In the genomic region with DNA sequence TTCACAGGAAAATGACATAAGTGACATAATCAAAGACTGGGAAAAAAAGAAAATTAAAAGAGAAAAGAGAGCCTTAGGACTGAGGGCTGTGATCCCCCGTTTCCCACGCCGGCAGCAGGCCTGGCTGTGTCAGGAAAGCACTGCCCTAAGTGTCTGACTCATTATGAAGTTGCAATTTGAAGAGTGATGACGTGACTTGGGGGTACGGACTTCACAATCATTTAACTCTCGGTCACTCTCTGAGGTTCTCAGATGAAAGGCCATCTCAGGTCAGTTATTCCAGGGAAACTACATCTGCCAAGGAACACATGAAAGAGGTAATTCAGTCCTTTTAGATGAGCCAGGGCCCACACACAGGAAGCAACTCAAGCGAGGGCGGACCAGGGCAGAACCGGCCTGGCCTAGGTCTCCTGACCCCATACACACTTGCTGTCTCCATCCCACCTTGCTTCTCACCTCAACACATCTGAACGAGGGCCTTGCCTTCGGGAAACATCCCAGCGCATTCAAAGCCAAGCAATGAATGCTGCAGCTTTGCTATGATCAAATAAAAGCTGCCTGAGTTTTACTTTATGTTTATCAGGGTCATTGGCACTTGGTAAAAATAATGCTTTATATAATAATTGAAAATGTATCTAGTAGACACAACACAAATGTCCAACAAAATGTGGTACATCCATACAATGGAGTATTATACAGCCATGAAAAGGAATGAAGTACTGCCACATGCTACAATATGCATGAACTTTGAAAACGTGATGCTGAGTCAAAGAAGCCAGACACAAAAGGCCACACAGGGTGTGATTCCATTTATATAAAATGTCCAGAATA, we compare ENCODE assay signal across 8 cellular contexts. TPM values are rescaled to one million over a fixed set of nuclear protein-coding genes. Genes with fewer than 3 reads are reported as not detected.
DNase-seq lines count a peak whose midpoint lies in the region; ATAC-seq and TF ChIP-seq lines count a peak whose summit lies in the region.

No MANE protein-coding gene starts in this region.

- H3K27me3 ChIP-seq in left ventricle myocardium inferior (ENCODE audit: low read depth) = no peaks in the 10 kb centered on the region

- H3K4me1 Mint-ChIP-seq in activated CD4-positive, alpha-beta T cell treated with anti-CD3 and anti-CD28 coated beads, Interleukin-2, amount 10 ng/mL, durations not matched to agents 7 days and 5 days = peaks cover 50% of the 10 kb centered on the region
- peaks cover 41% of the 10 kb centered on the region for H3K4me1 Mint-ChIP-seq in activated CD8-positive, alpha-beta T cell treated with anti-CD3 and anti-CD28 coated beads for 36 hours (ENCODE audit: low read depth)
- peaks cover 55% of the 10 kb centered on the region for H3K4me1 Mint-ChIP-seq in stimulated activated effector memory CD8-positive, alpha-beta T cell treated with anti-CD3 and anti-CD28 coated beads, Interleukin-12 subunit alpha, Interleukin-12 subunit beta, amount 100 ng/mL, for 72 hours

- peaks cover 4% of the 10 kb centered on the region for H3K9me3 ChIP-seq in left ventricle myocardium inferior (replicated peaks)

- peaks cover 6% of the 10 kb centered on the region for H3K36me3 ChIP-seq in left ventricle myocardium inferior

- POLR2A ChIA-PET in activated CD4-positive, alpha-beta T cell treated with anti-CD3 and anti-CD28 coated beads, Interleukin-2, amount 10 ng/mL, durations not matched to agents 7 days and 5 days (lab: Charles Lee) = no interaction called here
- POLR2A ChIA-PET in activated CD8-positive, alpha-beta T cell treated with anti-CD3 and anti-CD28 coated beads for 36 hours (lab: Charles Lee) = no interaction called here

- CTCF ChIA-PET in activated CD4-positive, alpha-beta T cell treated with anti-CD3 and anti-CD28 coated beads, Interleukin-2, amount 10 ng/mL, durations not matched to agents 7 days and 5 days (lab: Charles Lee) = no interaction called here
- CTCF ChIA-PET in activated CD8-positive, alpha-beta T cell treated with anti-CD3 and anti-CD28 coated beads for 36 hours (lab: Charles Lee) = no interaction called here

- peaks cover 85% of the 10 kb centered on the region for H3K4me1 ChIP-seq in left ventricle myocardium inferior

- DNase-seq in activated CD4-positive, alpha-beta T cell treated with anti-CD3 and anti-CD28 coated beads, Interleukin-2, amount 10 ng/mL, durations not matched to agents 7 days and 5 days = no peak
- no peak for DNase-seq in activated CD4-positive, alpha-beta T cell treated with anti-CD3 and anti-CD28 coated beads for 1 hour
- DNase-seq in activated CD8-positive, alpha-beta T cell treated with anti-CD3 and anti-CD28 coated beads for 36 hours = no peak
- DNase-seq in left ventricle myocardium inferior (no peak), DMS153 (lab: John Stamatoyannopoulos, UW) (no peak), SHP77 treated with DMSO at 0.1 percent for 48 hours (lab: John Stamatoyannopoulos, UW) (no peak)
- no peak for DNase-seq in stimulated activated effector memory CD8-positive, alpha-beta T cell treated with anti-CD3 and anti-CD28 coated beads, Interleukin-12 subunit alpha, Interleukin-12 subunit beta, amount 100 ng/mL, for 72 hours (ENCODE audit: low spot score in 2 of 2)

- H3K9me3 Mint-ChIP-seq in activated CD4-positive, alpha-beta T cell treated with anti-CD3 and anti-CD28 coated beads, Interleukin-2, amount 10 ng/mL, durations not matched to agents 7 days and 5 days = no peaks in the 10 kb centered on the region
- H3K9me3 Mint-ChIP-seq in activated CD8-positive, alpha-beta T cell treated with anti-CD3 and anti-CD28 coated beads for 36 hours = peaks cover 6% of the 10 kb centered on the region
- no peaks in the 10 kb centered on the region for H3K9me3 Mint-ChIP-seq in stimulated activated effector memory CD8-positive, alpha-beta T cell treated with anti-CD3 and anti-CD28 coated beads, Interleukin-12 subunit alpha, Interleukin-12 subunit beta, amount 100 ng/mL, for 72 hours

- H3K27ac Mint-ChIP-seq in activated CD4-positive, alpha-beta T cell treated with anti-CD3 and anti-CD28 coated beads, Interleukin-2, amount 10 ng/mL, durations not matched to agents 7 days and 5 days = peak overlapping the region; percentile 38
- H3K27ac Mint-ChIP-seq in activated CD8-positive, alpha-beta T cell treated with anti-CD3 and anti-CD28 coated beads for 36 hours = peak overlapping the region; percentile 31
- peak overlapping the region; percentile 96 for H3K27ac Mint-ChIP-seq in stimulated activated effector memory CD8-positive, alpha-beta T cell treated with anti-CD3 and anti-CD28 coated beads, Interleukin-12 subunit alpha, Interleukin-12 subunit beta, amount 100 ng/mL, for 72 hours

- peak overlapping the region; percentile 98 for H3K27ac ChIP-seq in left ventricle myocardium inferior (replicated peaks)

- ATAC-seq in activated CD8-positive, alpha-beta T cell treated with anti-CD3 and anti-CD28 coated beads for 36 hours = no peak
- peak; percentile 6 for ATAC-seq in stimulated activated effector memory CD8-positive, alpha-beta T cell treated with anti-CD3 and anti-CD28 coated beads, Interleukin-12 subunit alpha, Interleukin-12 subunit beta, amount 100 ng/mL, for 72 hours
- ATAC-seq in GM18868 (IDR thresholded peaks at IDR 0.05; ENCODE audit: unreplicated experiment) = no peak

- peak overlapping the region; percentile 45 for H3K4me3 ChIP-seq in left ventricle myocardium inferior

- intact Hi-C loops in activated CD8-positive, alpha-beta T cell treated with anti-CD3 and anti-CD28 coated beads for 36 hours (cut with micrococcal nuclease) = no loop called here
- intact Hi-C loops in left ventricle myocardium inferior (cut with micrococcal nuclease) = loop anchor here (10.0 kb wide), 1 partner anchor 50 kb away; no protein-coding TSS in a partner anchor

- peak overlapping the region; percentile 21 for H3K4me3 Mint-ChIP-seq in activated CD4-positive, alpha-beta T cell treated with anti-CD3 and anti-CD28 coated beads, Interleukin-2, amount 10 ng/mL, durations not matched to agents 7 days and 5 days
- no peak overlapping the region for H3K4me3 Mint-ChIP-seq in activated CD8-positive, alpha-beta T cell treated with anti-CD3 and anti-CD28 coated beads for 36 hours
- peak overlapping the region; percentile 95 for H3K4me3 Mint-ChIP-seq in stimulated activated effector memory CD8-positive, alpha-beta T cell treated with anti-CD3 and anti-CD28 coated beads, Interleukin-12 subunit alpha, Interleukin-12 subunit beta, amount 100 ng/mL, for 72 hours

- peaks cover 5% of the 10 kb centered on the region for H3K27me3 Mint-ChIP-seq in activated CD4-positive, alpha-beta T cell treated with anti-CD3 and anti-CD28 coated beads, Interleukin-2, amount 10 ng/mL, durations not matched to agents 7 days and 5 days
- peaks cover 2% of the 10 kb centered on the region for H3K27me3 Mint-ChIP-seq in activated CD8-positive, alpha-beta T cell treated with anti-CD3 and anti-CD28 coated beads for 36 hours

- peaks cover 19% of the 10 kb centered on the region for H3K36me3 Mint-ChIP-seq in activated CD4-positive, alpha-beta T cell treated with anti-CD3 and anti-CD28 coated beads, Interleukin-2, amount 10 ng/mL, durations not matched to agents 7 days and 5 days (ENCODE audit: low read depth)
- peaks cover 32% of the 10 kb centered on the region for H3K36me3 Mint-ChIP-seq in activated CD8-positive, alpha-beta T cell treated with anti-CD3 and anti-CD28 coated beads for 36 hours (ENCODE audit: low read depth)
- peaks cover 61% of the 10 kb centered on the region for H3K36me3 Mint-ChIP-seq in stimulated activated effector memory CD8-positive, alpha-beta T cell treated with anti-CD3 and anti-CD28 coated beads, Interleukin-12 subunit alpha, Interleukin-12 subunit beta, amount 100 ng/mL, for 72 hours

- TF ChIP-seq CTCF in activated CD8-positive, alpha-beta T cell treated with anti-CD3 and anti-CD28 coated beads for 36 hours (IDR thresholded peaks at IDR 0.05) = no peak
- no peak for TF ChIP-seq CTCF in left ventricle myocardium inferior (IDR thresholded peaks at IDR 0.05; ENCODE audit: borderline replicate concordance)

RNA-seq across cellular contexts. Expression of a gene that starts 2.7 kb away (rescaled TPM):
- total RNA-seq in activated CD4-positive, alpha-beta T cell treated with anti-CD3 and anti-CD28 coated beads, Interleukin-2, amount 10 ng/mL, durations not matched to agents 7 days and 5 days = 10 to 100 TPM; 24.2 to 27.4 TPM
- total RNA-seq in activated CD8-positive, alpha-beta T cell treated with anti-CD3 and anti-CD28 coated beads for 36 hours = 10 to 100 TPM; 33.0 to 34.5 TPM
- total RNA-seq in left ventricle myocardium inferior = 30.1 TPM

RNA-seq across cellular contexts. Expression of a gene that starts 25.2 kb away (rescaled TPM):
- not detected for total RNA-seq in activated CD4-positive, alpha-beta T cell treated with anti-CD3 and anti-CD28 coated beads, Interleukin-2, amount 10 ng/mL, durations not matched to agents 7 days and 5 days
- total RNA-seq in activated CD8-positive, alpha-beta T cell treated with anti-CD3 and anti-CD28 coated beads for 36 hours = not detected
- not detected for total RNA-seq in left ventricle myocardium inferior

Comparison
In these comparisons a context has a peak if more than half of its experiments do, and no peak if none do; other contexts are left out.
1. H3K27ac Mint-ChIP-seq: peak in every context shown above with its lines; median percentile 96 in stimulated activated effector memory CD8-positive, alpha-beta T cell treated with anti-CD3 and anti-CD28 coated beads, Interleukin-12 subunit alpha, Interleukin-12 subunit beta, amount 100 ng/mL, for 72 hours; 38 in activated CD4-positive, alpha-beta T cell treated with anti-CD3 and anti-CD28 coated beads, Interleukin-2, amount 10 ng/mL, durations not matched to agents 7 days and 5 days; 31 in activated CD8-positive, alpha-beta T cell treated with anti-CD3 and anti-CD28 coated beads for 36 hours.